20 cellular contexts compared by ENCODE assay signal in genomic region chr5:61637566-61637965, GRCh38.
A peak's percentile ranks its signal among the peaks of the same experiment; 100 is the strongest.
DNase-seq lines count a peak whose midpoint lies in the region; ATAC-seq and TF ChIP-seq lines count a peak whose summit lies in the region.
"Had no signal": no experiment of that assay in that cellular context is flagged by ENCODE, and none has a peak within 500 bp of the region (broad histone marks: within the 10 kb centered on the region; RNA-seq: fewer than 3 reads in every experiment).

No MANE protein-coding gene starts in this region.

- H3K4me3 ChIP-seq in breast epithelium: no peak overlapping the region
- no peak overlapping the region for H3K4me3 ChIP-seq in body of pancreas
- H3K4me3 ChIP-seq in mesenchymal stem cell (ENCODE audit: insufficient read depth in 1 of 2, low read depth in 1 of 2, low read length in 2 of 2): no peak overlapping the region
- H3K4me3 ChIP-seq: spleen had no signal

- H3K9ac ChIP-seq in mesenchymal stem cell (ENCODE audit: low read length): no peak overlapping the region
- H3K9ac ChIP-seq: parathyroid adenoma had no signal

- no peaks in the 10 kb centered on the region for H3K36me3 Mint-ChIP-seq in MCF 10A (ENCODE audit: insufficient read depth, unreplicated experiment)
- no peaks in the 10 kb centered on the region for H3K36me3 Mint-ChIP-seq in type B pancreatic cell
- no peaks in the 10 kb centered on the region for H3K36me3 Mint-ChIP-seq in activated T-helper 2 cell treated with anti-CD3 and anti-CD28 coated beads, Interferon-gamma antibody, Interleukin-2, Interleukin-4, amounts not matched to agents 10 μg/mL and 5 μg/mL and 100 μg/mL, durations not matched to agents 14 hours and 24 hours and 36 hours (ENCODE audit: low read depth)
- H3K36me3 Mint-ChIP-seq: CD14-positive monocyte; stimulated activated effector memory CD8-positive, alpha-beta T cell treated with anti-CD3 and anti-CD28 coated beads, Interleukin-12 subunit alpha, Interleukin-12 subunit beta, amount 100 ng/mL, for 72 hours had no signal

- no peaks in the 10 kb centered on the region for H3K9me3 ChIP-seq in breast epithelium
- H3K9me3 ChIP-seq in body of pancreas: no peaks in the 10 kb centered on the region
- H3K9me3 ChIP-seq in mesenchymal stem cell (ENCODE audit: control insufficient read depth, low read length): no peaks in the 10 kb centered on the region
- H3K9me3 ChIP-seq: spleen had no signal

- DNase-seq in MCF 10A (ENCODE audit: unreplicated experiment) (peak; percentile 16), breast epithelium (ENCODE audit: low spot score in 2 of 2) (no peak), body of pancreas (no peak), islet precursor cell (peak; percentile 92), type B pancreatic cell (ENCODE audit: extremely low spot score, unreplicated experiment) (no peak), mesenchymal stem cell (no peak)
- no peak for DNase-seq in activated T-helper 2 cell treated with anti-CD3 and anti-CD28 coated beads, Interferon-gamma antibody, Interleukin-2, Interleukin-4, amounts not matched to agents 10 μg/mL and 5 μg/mL and 100 μg/mL, durations not matched to agents 14 hours and 24 hours and 36 hours (ENCODE audit: low spot score)
- DNase-seq: 8988T; activated CD4-positive, alpha-beta T cell treated with anti-CD3 and anti-CD28 coated beads for 1 hour; aorta; DND-41; left cardiac atrium; NCI-H1930; NCI-H526; spleen; T-helper 2 cell had no signal

- no peak overlapping the region for H4K91ac ChIP-seq in mesenchymal stem cell (ENCODE audit: low read length)

- no peak overlapping the region for H2AK5ac ChIP-seq in mesenchymal stem cell (ENCODE audit: low read length, severe bottlenecking)

- H2BK120ac ChIP-seq in mesenchymal stem cell (ENCODE audit: low read depth, low read length): no peak overlapping the region

- POLR2A ChIA-PET in MCF 10A (lab: Yijun Ruan, JAX): no interaction called here

- H3K27ac Mint-ChIP-seq in MCF 10A (ENCODE audit: low read depth, unreplicated experiment) (no peak overlapping the region), type B pancreatic cell (no peak overlapping the region)
- H3K27ac Mint-ChIP-seq in activated T-helper 2 cell treated with anti-CD3 and anti-CD28 coated beads, Interferon-gamma antibody, Interleukin-2, Interleukin-4, amounts not matched to agents 10 μg/mL and 5 μg/mL and 100 μg/mL, durations not matched to agents 14 hours and 24 hours and 36 hours: no peak overlapping the region
- H3K27ac Mint-ChIP-seq: CD14-positive monocyte; stimulated activated effector memory CD8-positive, alpha-beta T cell treated with anti-CD3 and anti-CD28 coated beads, Interleukin-12 subunit alpha, Interleukin-12 subunit beta, amount 100 ng/mL, for 72 hours had no signal

- no peak overlapping the region for H2BK12ac ChIP-seq in mesenchymal stem cell (ENCODE audit: low read length in 2 of 2)

- no peak overlapping the region for H2AFZ ChIP-seq in mesenchymal stem cell (ENCODE audit: low read depth, low read length)
- H2AFZ ChIP-seq: parathyroid adenoma had no signal

- H3K27me3 ChIP-seq in breast epithelium (no peaks in the 10 kb centered on the region), body of pancreas (no peaks in the 10 kb centered on the region), mesenchymal stem cell (ENCODE audit: control insufficient read depth in 1 of 2, insufficient read depth in 1 of 2, low read length in 2 of 2) (peaks cover 8 to 20% of the 10 kb centered on the region in 2 experiments)
- H3K27me3 ChIP-seq: spleen had no signal

- H3K79me1 ChIP-seq in mesenchymal stem cell (replicated peaks; ENCODE audit: low read length, poor library complexity, severe bottlenecking): no peaks in the 10 kb centered on the region

- CTCF ChIA-PET in MCF 10A (lab: Yijun Ruan, JAX): interaction anchor here (0.7 kb wide), 1 partner anchor 676 kb away, joined by 3 read pairs; no protein-coding TSS in a partner anchor

- no peak overlapping the region for H4K8ac ChIP-seq in mesenchymal stem cell (ENCODE audit: low read length)

- H3K36me3 ChIP-seq in breast epithelium (no peaks in the 10 kb centered on the region), body of pancreas (replicated peaks in 1 of 2; ENCODE audit: insufficient read depth in 1 of 2, low read depth in 2 of 2) (no peaks in the 10 kb centered on the region), mesenchymal stem cell (ENCODE audit: control insufficient read depth in 1 of 2, insufficient read depth in 2 of 2, low read depth in 1 of 2, low read length in 2 of 2) (no peaks in the 10 kb centered on the region)
- H3K36me3 ChIP-seq: spleen had no signal

- no peak overlapping the region for H3K18ac ChIP-seq in mesenchymal stem cell (ENCODE audit: low read depth in 1 of 2, low read length in 2 of 2)

- no peak overlapping the region for H3K4me2 ChIP-seq in mesenchymal stem cell (ENCODE audit: low read length, poor library complexity, severe bottlenecking)

- no peaks in the 10 kb centered on the region for H3K9me3 Mint-ChIP-seq in MCF 10A (ENCODE audit: unreplicated experiment)
- peaks cover 4% of the 10 kb centered on the region for H3K9me3 Mint-ChIP-seq in type B pancreatic cell
- H3K9me3 Mint-ChIP-seq in activated T-helper 2 cell treated with anti-CD3 and anti-CD28 coated beads, Interferon-gamma antibody, Interleukin-2, Interleukin-4, amounts not matched to agents 10 μg/mL and 5 μg/mL and 100 μg/mL, durations not matched to agents 14 hours and 24 hours and 36 hours: no peaks in the 10 kb centered on the region
- H3K9me3 Mint-ChIP-seq: CD14-positive monocyte; stimulated activated effector memory CD8-positive, alpha-beta T cell treated with anti-CD3 and anti-CD28 coated beads, Interleukin-12 subunit alpha, Interleukin-12 subunit beta, amount 100 ng/mL, for 72 hours had no signal

- H3K23ac ChIP-seq in mesenchymal stem cell (ENCODE audit: low read length in 2 of 2): no peak overlapping the region

- BruUV-seq in MCF 10A (replicated peaks; lab: Mats Ljungman, UMichigan): no TSS peak

- H3K4ac ChIP-seq in mesenchymal stem cell (ENCODE audit: low read depth in 1 of 2, low read length in 2 of 2): no peak overlapping the region

- H3K14ac ChIP-seq in mesenchymal stem cell (ENCODE audit: low read length in 2 of 2): no peak overlapping the region

- no peak overlapping the region for H2BK5ac ChIP-seq in mesenchymal stem cell (ENCODE audit: low read depth, low read length, poor library complexity, severe bottlenecking)

- H3K27me3 Mint-ChIP-seq in MCF 10A (ENCODE audit: insufficient read depth, unreplicated experiment) (no peaks in the 10 kb centered on the region), type B pancreatic cell (peaks cover 4% of the 10 kb centered on the region)
- H3K27me3 Mint-ChIP-seq in activated T-helper 2 cell treated with anti-CD3 and anti-CD28 coated beads, Interferon-gamma antibody, Interleukin-2, Interleukin-4, amounts not matched to agents 10 μg/mL and 5 μg/mL and 100 μg/mL, durations not matched to agents 14 hours and 24 hours and 36 hours (ENCODE audit: low read depth): peaks cover 15% of the 10 kb centered on the region

- TF ChIP-seq CTCF in MCF 10A (IDR thresholded peaks at IDR 0.05; ENCODE audit: unreplicated experiment) (no peak), breast epithelium (IDR thresholded peaks at IDR 0.05) (no peak), body of pancreas (IDR thresholded peaks at IDR 0.05) (no peak), type B pancreatic cell (conservative IDR thresholded peaks at IDR 0.05) (no peak)

- H3K4me3 Mint-ChIP-seq in MCF 10A (ENCODE audit: unreplicated experiment): no peak overlapping the region
- H3K4me3 Mint-ChIP-seq in type B pancreatic cell: peak overlapping the region; percentile 27
- H3K4me3 Mint-ChIP-seq in activated T-helper 2 cell treated with anti-CD3 and anti-CD28 coated beads, Interferon-gamma antibody, Interleukin-2, Interleukin-4, amounts not matched to agents 10 μg/mL and 5 μg/mL and 100 μg/mL, durations not matched to agents 14 hours and 24 hours and 36 hours (ENCODE audit: low read depth): no peak overlapping the region
- H3K4me3 Mint-ChIP-seq: CD14-positive monocyte; stimulated activated effector memory CD8-positive, alpha-beta T cell treated with anti-CD3 and anti-CD28 coated beads, Interleukin-12 subunit alpha, Interleukin-12 subunit beta, amount 100 ng/mL, for 72 hours had no signal

- intact Hi-C loops in MCF 10A (cut with micrococcal nuclease): no loop called here
- intact Hi-C loops in breast epithelium (cut with DNase I; ENCODE audit: low total_unique reads): no loop called here
- intact Hi-C loops in body of pancreas (cut with DNase I): no loop called here
- intact Hi-C loops in activated T-helper 2 cell treated with anti-CD3 and anti-CD28 coated beads, Interferon-gamma antibody, Interleukin-2, Interleukin-4, amounts not matched to agents 10 μg/mL and 5 μg/mL and 100 μg/mL, durations not matched to agents 14 hours and 24 hours and 36 hours (cut with micrococcal nuclease): no loop called here

- ATAC-seq in body of pancreas: peak; percentile 33
- ATAC-seq in HG03039 (IDR thresholded peaks at IDR 0.05; ENCODE audit: unreplicated experiment): no peak
- ATAC-seq: stimulated activated effector memory CD8-positive, alpha-beta T cell treated with anti-CD3 and anti-CD28 coated beads, Interleukin-12 subunit alpha, Interleukin-12 subunit beta, amount 100 ng/mL, for 72 hours had no signal

- H3K4me1 Mint-ChIP-seq in MCF 10A (ENCODE audit: insufficient read depth, unreplicated experiment) (peaks cover 5% of the 10 kb centered on the region), type B pancreatic cell (ENCODE audit: unreplicated experiment) (peaks cover 32% of the 10 kb centered on the region)
- H3K4me1 Mint-ChIP-seq in activated T-helper 2 cell treated with anti-CD3 and anti-CD28 coated beads, Interferon-gamma antibody, Interleukin-2, Interleukin-4, amounts not matched to agents 10 μg/mL and 5 μg/mL and 100 μg/mL, durations not matched to agents 14 hours and 24 hours and 36 hours (ENCODE audit: low read depth): no peaks in the 10 kb centered on the region
- H3K4me1 Mint-ChIP-seq: CD14-positive monocyte; stimulated activated effector memory CD8-positive, alpha-beta T cell treated with anti-CD3 and anti-CD28 coated beads, Interleukin-12 subunit alpha, Interleukin-12 subunit beta, amount 100 ng/mL, for 72 hours had no signal

- H3K4me1 ChIP-seq in breast epithelium: no peaks in the 10 kb centered on the region
- H3K4me1 ChIP-seq in body of pancreas: peaks cover 12% of the 10 kb centered on the region
- H3K4me1 ChIP-seq in mesenchymal stem cell (ENCODE audit: control insufficient read depth, insufficient read depth, low read depth, low read length): peaks cover 2% of the 10 kb centered on the region
- H3K4me1 ChIP-seq: parathyroid adenoma, spleen had no signal

- H2BK15ac ChIP-seq in mesenchymal stem cell (ENCODE audit: low read depth, poor library complexity, severe bottlenecking): no peak overlapping the region

- no peak overlapping the region for H3K27ac ChIP-seq in breast epithelium
- H3K27ac ChIP-seq in body of pancreas: no peak overlapping the region
- no peak overlapping the region for H3K27ac ChIP-seq in mesenchymal stem cell (ENCODE audit: low read length, poor library complexity, severe bottlenecking)
- H3K27ac ChIP-seq: parathyroid adenoma, spleen had no signal

- no peak for TF ChIP-seq POLR2A in breast epithelium (IDR thresholded peaks at IDR 0.05)
- TF ChIP-seq POLR2A in body of pancreas (IDR thresholded peaks at IDR 0.05): no peak

Comparison
In these comparisons a context has a peak if more than half of its experiments do, and no peak if none do; other contexts are left out.
1. DNase-seq: peak in MCF 10A (single experiment) and islet precursor cell (single experiment); none in breast epithelium (0 of 2), body of pancreas (0 of 4), type B pancreatic cell (single experiment), mesenchymal stem cell (single experiment) and activated T-helper 2 cell treated with anti-CD3 and anti-CD28 coated beads, Interferon-gamma antibody, Interleukin-2, Interleukin-4, amounts not matched to agents 10 μg/mL and 5 μg/mL and 100 μg/mL, durations not matched to agents 14 hours and 24 hours and 36 hours (single experiment).